14 cellular contexts compared by ENCODE assay signal in genomic region chr7:127415060-127415742, GRCh38. TPM values are rescaled to one million over a fixed set of nuclear protein-coding genes. Genes with fewer than 3 reads are reported as not detected.
DNase-seq lines count a peak whose midpoint lies in the region; ATAC-seq and TF ChIP-seq lines count a peak whose summit lies in the region.
"Had no signal": no experiment of that assay in that cellular context is flagged by ENCODE, and none has a peak within 500 bp of the region (broad histone marks: within the 10 kb centered on the region; RNA-seq: fewer than 3 reads in every experiment).

No MANE protein-coding gene starts in this region.

- H3K4me1 Mint-ChIP-seq in activated CD4-positive, alpha-beta T cell treated with anti-CD3 and anti-CD28 coated beads, Interleukin-2, amount 10 ng/mL, durations not matched to agents 7 days and 5 days = peaks cover 61% of the 10 kb centered on the region
- peaks cover 42% of the 10 kb centered on the region for H3K4me1 Mint-ChIP-seq in activated CD4-positive, alpha-beta T cell treated with anti-CD3 and anti-CD28 coated beads, Interleukin-2, amount 10 ng/mL, durations not matched to agents 24 days and 14 days
- peaks cover 61% of the 10 kb centered on the region for H3K4me1 Mint-ChIP-seq in CD8-positive, alpha-beta T cell (ENCODE audit: low read depth)
- peaks cover 62 to 79% (median 66%) of the 10 kb centered on the region in 3 donors for H3K4me1 Mint-ChIP-seq in naive B cell
- no peaks in the 10 kb centered on the region for H3K4me1 Mint-ChIP-seq in neural progenitor cell

- peaks cover 11% of the 10 kb centered on the region for H3K27me3 Mint-ChIP-seq in activated CD4-positive, alpha-beta T cell treated with anti-CD3 and anti-CD28 coated beads, Interleukin-2, amount 10 ng/mL, durations not matched to agents 7 days and 5 days
- peaks cover 18% of the 10 kb centered on the region for H3K27me3 Mint-ChIP-seq in activated CD4-positive, alpha-beta T cell treated with anti-CD3 and anti-CD28 coated beads, Interleukin-2, amount 10 ng/mL, durations not matched to agents 24 days and 14 days
- no peaks in the 10 kb centered on the region for H3K27me3 Mint-ChIP-seq in CD8-positive, alpha-beta T cell (ENCODE audit: low read depth)
- no peaks in the 10 kb centered on the region for H3K27me3 Mint-ChIP-seq in naive B cell
- H3K27me3 Mint-ChIP-seq in neural progenitor cell (ENCODE audit: insufficient read depth, low read depth) = peaks cover 2% of the 10 kb centered on the region

- H3K27me3 ChIP-seq in CD8-positive, alpha-beta T cell (ENCODE audit: insufficient read depth, low read length) = no peaks in the 10 kb centered on the region
- H3K27me3 ChIP-seq in neural progenitor cell = peaks cover 24% of the 10 kb centered on the region
- H3K27me3 ChIP-seq: BLaER1 had no signal

- H3K79me2 ChIP-seq in OCI-LY7 (ENCODE audit: insufficient read depth, low read depth, low read length) = no peaks in the 10 kb centered on the region
- H3K79me2 ChIP-seq in neural progenitor cell (ENCODE audit: low read depth) = no peaks in the 10 kb centered on the region

- ATAC-seq in CD8-positive, alpha-beta T cell = no peak
- ATAC-seq in naive B cell (ENCODE audit: low read depth in 2 of 2) (peak; percentile 53 to 58), HG02840 (IDR thresholded peaks at IDR 0.05; ENCODE audit: low FRiP score, unreplicated experiment) (no peak)

- no peak for TF ChIP-seq CTCF in CD8-positive, alpha-beta T cell (IDR thresholded peaks at IDR 0.05)
- TF ChIP-seq CTCF in OCI-LY7 (conservative IDR thresholded peaks at IDR 0.05; ENCODE audit: low read length) (no peak), neural progenitor cell (IDR thresholded peaks at IDR 0.05) (no peak)

- peaks cover 30% of the 10 kb centered on the region for H3K36me3 Mint-ChIP-seq in activated CD4-positive, alpha-beta T cell treated with anti-CD3 and anti-CD28 coated beads, Interleukin-2, amount 10 ng/mL, durations not matched to agents 7 days and 5 days (ENCODE audit: low read depth)
- H3K36me3 Mint-ChIP-seq in activated CD4-positive, alpha-beta T cell treated with anti-CD3 and anti-CD28 coated beads, Interleukin-2, amount 10 ng/mL, durations not matched to agents 24 days and 14 days (ENCODE audit: low read depth) = peaks cover 2% of the 10 kb centered on the region
- H3K36me3 Mint-ChIP-seq in CD8-positive, alpha-beta T cell = no peaks in the 10 kb centered on the region
- H3K36me3 Mint-ChIP-seq in naive B cell (peaks cover 0 to 8% of the 10 kb centered on the region in 2 donors), neural progenitor cell (no peaks in the 10 kb centered on the region)

- no peak overlapping the region for H3K4me2 ChIP-seq in OCI-LY7 (ENCODE audit: low read length)
- H3K4me2 ChIP-seq in neural progenitor cell = no peak overlapping the region
- H3K4me2 ChIP-seq: BLaER1 had no signal

- no peaks in the 10 kb centered on the region for H3F3A ChIP-seq in neural progenitor cell (ENCODE audit: low read depth)

- POLR2A ChIA-PET in activated CD4-positive, alpha-beta T cell treated with anti-CD3 and anti-CD28 coated beads, Interleukin-2, amount 10 ng/mL, durations not matched to agents 7 days and 5 days (lab: Charles Lee) = no interaction called here
- POLR2A ChIA-PET in CD8-positive, alpha-beta T cell (lab: Charles Lee) = interaction anchor here (0.8 to 2.5 kb wide), 2 partner anchors 11 to 23 kb away, joined by 4 to 29 read pairs; partner anchors contain the start of gene ZNF800
- POLR2A ChIA-PET in OCI-LY7 (lab: Charles Lee) = no interaction called here

- no peak overlapping the region for H3K9ac ChIP-seq in neural progenitor cell
- H3K9ac ChIP-seq: BLaER1 had no signal

- DNase-seq in activated CD4-positive, alpha-beta T cell treated with anti-CD3 and anti-CD28 coated beads, Interleukin-2, amount 10 ng/mL, durations not matched to agents 7 days and 5 days = no peak
- no peak for DNase-seq in activated CD4-positive, alpha-beta T cell treated with anti-CD3 and anti-CD28 coated beads, Interleukin-2, amount 10 ng/mL, durations not matched to agents 24 days and 14 days
- DNase-seq in CD8-positive, alpha-beta T cell = no peak
- DNase-seq in OCI-LY7 (ENCODE audit: low spot score) (no peak), naive B cell (peak; percentile 38), NCI-H748 treated with DMSO at 0.1 percent for 48 hours (lab: John Stamatoyannopoulos, UW) (no peak), neural progenitor cell (ENCODE audit: low spot score) (no peak)
- DNase-seq: DMS53, NCI-H1105, NCI-H1694 treated with DMSO at 0.1 percent for 48 hours had no signal

- H3K4me1 ChIP-seq in CD8-positive, alpha-beta T cell (ENCODE audit: insufficient read depth, low read length) = peaks cover 50% of the 10 kb centered on the region
- H3K4me1 ChIP-seq in OCI-LY7 (ENCODE audit: insufficient read depth, low read length, poor library complexity, severe bottlenecking) = peaks cover 37% of the 10 kb centered on the region
- no peaks in the 10 kb centered on the region for H3K4me1 ChIP-seq in neural progenitor cell
- H3K4me1 ChIP-seq: HAP-1 had no signal

- no TSS peak for BruUV-seq in OCI-LY7 (replicated peaks; lab: Mats Ljungman, UMichigan)

- H2AFZ ChIP-seq in OCI-LY7 (ENCODE audit: low read length) (peak overlapping the region; percentile 24; the same call in 1 of the 2 replicates), neural progenitor cell (replicated peaks) (no peak overlapping the region)

- H3K27ac Mint-ChIP-seq in activated CD4-positive, alpha-beta T cell treated with anti-CD3 and anti-CD28 coated beads, Interleukin-2, amount 10 ng/mL, durations not matched to agents 7 days and 5 days = peak overlapping the region; percentile 95
- no peak overlapping the region for H3K27ac Mint-ChIP-seq in activated CD4-positive, alpha-beta T cell treated with anti-CD3 and anti-CD28 coated beads, Interleukin-2, amount 10 ng/mL, durations not matched to agents 24 days and 14 days
- peak overlapping the region; percentile 97 for H3K27ac Mint-ChIP-seq in CD8-positive, alpha-beta T cell
- peak overlapping the region in 5 of 6 donors; percentile 8 to 86 (median 75) for H3K27ac Mint-ChIP-seq in naive B cell
- H3K27ac Mint-ChIP-seq in neural progenitor cell = no peak overlapping the region

- peaks cover 14% of the 10 kb centered on the region for H3K9me3 Mint-ChIP-seq in activated CD4-positive, alpha-beta T cell treated with anti-CD3 and anti-CD28 coated beads, Interleukin-2, amount 10 ng/mL, durations not matched to agents 7 days and 5 days
- H3K9me3 Mint-ChIP-seq in activated CD4-positive, alpha-beta T cell treated with anti-CD3 and anti-CD28 coated beads, Interleukin-2, amount 10 ng/mL, durations not matched to agents 24 days and 14 days = peaks cover 11% of the 10 kb centered on the region
- H3K9me3 Mint-ChIP-seq in CD8-positive, alpha-beta T cell = peaks cover 3% of the 10 kb centered on the region
- H3K9me3 Mint-ChIP-seq in naive B cell (peaks cover 0 to 6% (median 3%) of the 10 kb centered on the region in 7 donors), neural progenitor cell (no peaks in the 10 kb centered on the region)

- no peak overlapping the region for H3K4me3 Mint-ChIP-seq in activated CD4-positive, alpha-beta T cell treated with anti-CD3 and anti-CD28 coated beads, Interleukin-2, amount 10 ng/mL, durations not matched to agents 7 days and 5 days
- no peak overlapping the region for H3K4me3 Mint-ChIP-seq in activated CD4-positive, alpha-beta T cell treated with anti-CD3 and anti-CD28 coated beads, Interleukin-2, amount 10 ng/mL, durations not matched to agents 24 days and 14 days
- H3K4me3 Mint-ChIP-seq in CD8-positive, alpha-beta T cell = peak overlapping the region; percentile 71
- peak overlapping the region in 7 of 8 donors; percentile 39 to 84 (median 77) for H3K4me3 Mint-ChIP-seq in naive B cell
- no peak overlapping the region for H3K4me3 Mint-ChIP-seq in neural progenitor cell

- no peaks in the 10 kb centered on the region for H3K36me3 ChIP-seq in CD8-positive, alpha-beta T cell (ENCODE audit: insufficient read depth, low read length)
- no peaks in the 10 kb centered on the region for H3K36me3 ChIP-seq in OCI-LY7 (ENCODE audit: insufficient read depth, low read length)
- H3K36me3 ChIP-seq in neural progenitor cell = no peaks in the 10 kb centered on the region
- H3K36me3 ChIP-seq: BLaER1, HAP-1 had no signal

- H3K27ac ChIP-seq in CD8-positive, alpha-beta T cell (ENCODE audit: low read depth, low read length) = peak overlapping the region; percentile 26
- H3K27ac ChIP-seq in OCI-LY7 (ENCODE audit: low read depth, low read length, poor library complexity, severe bottlenecking) (no peak overlapping the region), neural progenitor cell (no peak overlapping the region)
- H3K27ac ChIP-seq: 22Rv1, BLaER1 had no signal

- no peaks in the 10 kb centered on the region for H3K9me3 ChIP-seq in CD8-positive, alpha-beta T cell (ENCODE audit: low read length)
- H3K9me3 ChIP-seq in OCI-LY7 (ENCODE audit: low read length) = no peaks in the 10 kb centered on the region
- H3K9me3 ChIP-seq in neural progenitor cell (ENCODE audit: low read depth) = no peaks in the 10 kb centered on the region
- H3K9me3 ChIP-seq: BLaER1, HAP-1 had no signal

- CTCF ChIA-PET in activated CD4-positive, alpha-beta T cell treated with anti-CD3 and anti-CD28 coated beads, Interleukin-2, amount 10 ng/mL, durations not matched to agents 7 days and 5 days (lab: Charles Lee) = interaction anchor here (0.7 kb wide), 1 partner anchor 8 kb away, joined by 3 read pairs; no protein-coding TSS in a partner anchor
- CTCF ChIA-PET in CD8-positive, alpha-beta T cell (lab: Charles Lee) = interaction anchor here (0.7 to 2.5 kb wide), 2 partner anchors 22 to 32 kb away, joined by 3 to 8 read pairs; partner anchors contain the start of gene ZNF800
- CTCF ChIA-PET in OCI-LY7 (lab: Charles Lee; ENCODE audit: unreplicated experiment) = no interaction called here

- intact Hi-C loops in activated CD4-positive, alpha-beta T cell treated with anti-CD3 and anti-CD28 coated beads, Interleukin-2, amount 10 ng/mL, durations not matched to agents 24 days and 14 days (cut with micrococcal nuclease) = loop anchor here (2.0 kb wide), 1 partner anchor 32 kb away; no protein-coding TSS in a partner anchor
- intact Hi-C loops in CD8-positive, alpha-beta T cell (cut with DNase I, micrococcal nuclease) = no loop called here
- intact Hi-C loops in OCI-LY7 (cut with micrococcal nuclease; ENCODE audit: unreplicated experiment) = no loop called here

- H4K20me1 ChIP-seq in OCI-LY7 (ENCODE audit: insufficient read depth, low read length) (no peaks in the 10 kb centered on the region), neural progenitor cell (ENCODE audit: low read depth) (no peaks in the 10 kb centered on the region)
- H4K20me1 ChIP-seq: BLaER1 had no signal

- no peaks in the 10 kb centered on the region for H3K9me2 ChIP-seq in OCI-LY7 (ENCODE audit: insufficient read depth, low read length)

- peak overlapping the region; percentile 11 for H3K4me3 ChIP-seq in CD8-positive, alpha-beta T cell (ENCODE audit: low read depth, low read length)
- H3K4me3 ChIP-seq in OCI-LY7 (ENCODE audit: low read depth, low read length, poor library complexity, severe bottlenecking) = no peak overlapping the region
- H3K4me3 ChIP-seq in neural progenitor cell = no peak overlapping the region
- H3K4me3 ChIP-seq: BLaER1, HAP-1 had no signal

RNA-seq across cellular contexts. Expression of gene ZNF800, which starts 22.7 kb away (rescaled TPM):
- total RNA-seq in activated CD4-positive, alpha-beta T cell treated with anti-CD3 and anti-CD28 coated beads, Interleukin-2, amount 10 ng/mL, durations not matched to agents 7 days and 5 days = 10 to 100 TPM; 43.6 to 50.7 TPM
- 40.9 and 42.2 TPM in 2 replicates for total RNA-seq in activated CD4-positive, alpha-beta T cell treated with anti-CD3 and anti-CD28 coated beads, Interleukin-2, amount 10 ng/mL, durations not matched to agents 24 days and 14 days
- 10 to 100 TPM; 80.7 to 82.5 TPM for total RNA-seq in CD8-positive, alpha-beta T cell
- total RNA-seq in OCI-LY7 (2014; rRNA removed; shearing (Covaris generic)) = 23.8 and 23.9 TPM in 2 replicates
- 42.2 and 44.0 TPM in 2 replicates for total RNA-seq in OCI-LY7 (2022)
- 10 to 100 TPM; 24.4 to 64.4 (median 58.4) TPM for polyA plus RNA-seq in naive B cell (ENCODE audit: low read depth in 6 of 6)
- total RNA-seq in neural progenitor cell (ENCODE audit: low replicate concordance) = 9.2 and 26.0 TPM in 2 replicates

Comparison
In these comparisons a context has a peak if more than half of its experiments do, and no peak if none do; other contexts are left out.
1. H3K27ac Mint-ChIP-seq: peak in activated CD4-positive, alpha-beta T cell treated with anti-CD3 and anti-CD28 coated beads, Interleukin-2, amount 10 ng/mL, durations not matched to agents 7 days and 5 days (single experiment), CD8-positive, alpha-beta T cell (single experiment) and naive B cell (5 of 6); none in activated CD4-positive, alpha-beta T cell treated with anti-CD3 and anti-CD28 coated beads, Interleukin-2, amount 10 ng/mL, durations not matched to agents 24 days and 14 days (single experiment) and neural progenitor cell (single experiment).
2. H3K4me3 Mint-ChIP-seq: peak in CD8-positive, alpha-beta T cell (single experiment) and naive B cell (7 of 8); none in activated CD4-positive, alpha-beta T cell treated with anti-CD3 and anti-CD28 coated beads, Interleukin-2, amount 10 ng/mL, durations not matched to agents 7 days and 5 days (single experiment), activated CD4-positive, alpha-beta T cell treated with anti-CD3 and anti-CD28 coated beads, Interleukin-2, amount 10 ng/mL, durations not matched to agents 24 days and 14 days (single experiment) and neural progenitor cell (single experiment).
3. ATAC-seq: peak in naive B cell (2 of 2); none in CD8-positive, alpha-beta T cell (single experiment) and HG02840 (single experiment).